In genomic region chr5:176575488-176576422, GRCh38 we compare ENCODE assay signal across 1 cellular context.
TF ChIP-seq lines count a peak whose summit lies in the region.

No MANE protein-coding gene starts in this region.

TF ChIP-seq in HepG2, 621 proteins besides CTCF, POLR2A, EP300 and RAD21:
- TF ChIP-seq HNF4A (CRISPR knock-in tag; IDR thresholded peaks at IDR 0.05) (0 out of 2 replicates have a peak, but pooled peaks have one; percentile 14), HNF4G (IDR thresholded peaks at IDR 0.05; ENCODE audit: borderline replicate concordance, low read depth, low read length) (0 out of 2 replicates have a peak, but pooled peaks have one; percentile 4), HNF4G (CRISPR knock-in tag; IDR thresholded peaks at IDR 0.05; ENCODE audit: borderline replicate concordance, low read depth) (no peak), MYNN (CRISPR knock-in tag; IDR thresholded peaks at IDR 0.05; ENCODE audit: low read depth) (no peak), ZBTB33 (CRISPR knock-in tag; IDR thresholded peaks at IDR 0.05) (peak; percentile 65; the same call in 1 of the 2 replicates)
